Comparison of ENCODE assay signal across 23 cellular contexts in genomic region chr16:54246454-54246821, GRCh38. TPM values are rescaled to one million over a fixed set of nuclear protein-coding genes. Genes with fewer than 3 reads are reported as not detected.
DNase-seq lines count a peak whose midpoint lies in the region; ATAC-seq and TF ChIP-seq lines count a peak whose summit lies in the region.
"Had no signal": no experiment of that assay in that cellular context is flagged by ENCODE, and none has a peak within 500 bp of the region (broad histone marks: within the 10 kb centered on the region; RNA-seq: fewer than 3 reads in every experiment).

No MANE protein-coding gene starts in this region.

- WGBS in right cardiac atrium = 92% methylated on average over 4 of the region's 4 CpGs
- WGBS in hepatocyte (ENCODE audit: low lambda C conversion rate, missing lambda C conversion rate) = 99% methylated on average over 4 of the region's 4 CpGs

- no peak overlapping the region for H3K27ac Mint-ChIP-seq in stimulated activated effector memory CD8-positive, alpha-beta T cell treated with anti-CD3 and anti-CD28 coated beads, Interleukin-12 subunit alpha, Interleukin-12 subunit beta, amount 100 ng/mL, for 72 hours
- H3K27ac Mint-ChIP-seq: CD14-positive monocyte; CD4-positive, alpha-beta T cell; CD8-positive, alpha-beta memory T cell; HFFc6 had no signal

- ATAC-seq in right cardiac atrium (peak; percentile 33 to 40), left cardiac atrium (no peak)
- peak; percentile 7 for ATAC-seq in stimulated activated effector memory CD8-positive, alpha-beta T cell treated with anti-CD3 and anti-CD28 coated beads, Interleukin-12 subunit alpha, Interleukin-12 subunit beta, amount 100 ng/mL, for 72 hours
- ATAC-seq: A549, GM12878 had no signal

- intact Hi-C loops in right cardiac atrium (cut with DNase I) = no loop called here
- intact Hi-C loops in left cardiac atrium (cut with DNase I) = no loop called here

- no peak overlapping the region for H2AFZ ChIP-seq in hepatocyte

- H3K27ac ChIP-seq in right cardiac atrium (ENCODE audit: low read length) (no peak overlapping the region), hepatocyte (no peak overlapping the region)
- H3K27ac ChIP-seq: A549; BLaER1 treated with 17β-estradiol and CSF1 and Interleukin-3, amounts not matched to agents 10 nM and 100 nM had no signal

- no peak for TF ChIP-seq CTCF in hepatocyte (IDR thresholded peaks at IDR 0.05; ENCODE audit: poor library complexity)

- no peaks in the 10 kb centered on the region for H4K20me1 ChIP-seq in hepatocyte (ENCODE audit: insufficient read depth, poor library complexity, severe bottlenecking)
- H4K20me1 ChIP-seq: BLaER1 treated with 17β-estradiol and CSF1 and Interleukin-3, amounts not matched to agents 10 nM and 100 nM had no signal

- no peaks in the 10 kb centered on the region for H3K9me3 ChIP-seq in right cardiac atrium (ENCODE audit: control insufficient read depth, low read length)
- no peaks in the 10 kb centered on the region for H3K9me3 ChIP-seq in hepatocyte (ENCODE audit: low read depth)
- H3K9me3 ChIP-seq: A549; BE2C; BLaER1 treated with 17β-estradiol and CSF1 and Interleukin-3, amounts not matched to agents 10 nM and 100 nM; HAP-1 had no signal

- peaks cover 4% of the 10 kb centered on the region for H3K9me3 Mint-ChIP-seq in stimulated activated effector memory CD8-positive, alpha-beta T cell treated with anti-CD3 and anti-CD28 coated beads, Interleukin-12 subunit alpha, Interleukin-12 subunit beta, amount 100 ng/mL, for 72 hours
- H3K9me3 Mint-ChIP-seq: CD4-positive, alpha-beta T cell had no signal

- H3K4me1 ChIP-seq in right cardiac atrium (ENCODE audit: control insufficient read depth, insufficient read depth, low read length) (no peaks in the 10 kb centered on the region), hepatocyte (ENCODE audit: insufficient read depth) (no peaks in the 10 kb centered on the region)
- H3K4me1 ChIP-seq: HAP-1 had no signal

- no peaks in the 10 kb centered on the region for H3K36me3 ChIP-seq in hepatocyte (replicated peaks; ENCODE audit: insufficient read depth, low read depth)
- H3K36me3 ChIP-seq: BE2C; BLaER1 treated with 17β-estradiol and CSF1 and Interleukin-3, amounts not matched to agents 10 nM and 100 nM; HAP-1 had no signal

- no peaks in the 10 kb centered on the region for H3K36me3 Mint-ChIP-seq in stimulated activated effector memory CD8-positive, alpha-beta T cell treated with anti-CD3 and anti-CD28 coated beads, Interleukin-12 subunit alpha, Interleukin-12 subunit beta, amount 100 ng/mL, for 72 hours
- H3K36me3 Mint-ChIP-seq: CD14-positive monocyte; CD8-positive, alpha-beta memory T cell had no signal

- DNase-seq in right cardiac atrium (no peak), left cardiac atrium (no peak), islet precursor cell (peak; percentile 35), HK-2 (ENCODE audit: unreplicated experiment) (no peak), hepatocyte (ENCODE audit: low spot score) (no peak)
- DNase-seq in stimulated activated effector memory CD8-positive, alpha-beta T cell treated with anti-CD3 and anti-CD28 coated beads, Interleukin-12 subunit alpha, Interleukin-12 subunit beta, amount 100 ng/mL, for 72 hours (ENCODE audit: low spot score in 2 of 2) = no peak
- DNase-seq: 8988T; ACHN; AML-193; BE2C; CD4-positive, alpha-beta T cell; CD8-positive, alpha-beta memory T cell; DMS 273 treated with DMSO at 0.1 percent for 48 hours; DMS79; EL; GDM1; GOT3; HFFc6 had no signal

- no peak overlapping the region for H3K4me2 ChIP-seq in hepatocyte
- H3K4me2 ChIP-seq: A549; BLaER1 treated with 17β-estradiol and CSF1 and Interleukin-3, amounts not matched to agents 10 nM and 100 nM had no signal

- H3K4me1 Mint-ChIP-seq in stimulated activated effector memory CD8-positive, alpha-beta T cell treated with anti-CD3 and anti-CD28 coated beads, Interleukin-12 subunit alpha, Interleukin-12 subunit beta, amount 100 ng/mL, for 72 hours = no peaks in the 10 kb centered on the region
- H3K4me1 Mint-ChIP-seq: CD14-positive monocyte; CD8-positive, alpha-beta memory T cell had no signal

- H3K79me2 ChIP-seq in hepatocyte = no peaks in the 10 kb centered on the region

- H3K27me3 ChIP-seq in right cardiac atrium (ENCODE audit: control insufficient read depth, insufficient read depth) (no peaks in the 10 kb centered on the region), hepatocyte (no peaks in the 10 kb centered on the region)
- H3K27me3 ChIP-seq: BE2C had no signal

- no peak overlapping the region for H3K4me3 Mint-ChIP-seq in stimulated activated effector memory CD8-positive, alpha-beta T cell treated with anti-CD3 and anti-CD28 coated beads, Interleukin-12 subunit alpha, Interleukin-12 subunit beta, amount 100 ng/mL, for 72 hours
- H3K4me3 Mint-ChIP-seq: CD14-positive monocyte; CD4-positive, alpha-beta T cell; CD8-positive, alpha-beta memory T cell; HFFc6 had no signal

- no peaks in the 10 kb centered on the region for H3K9me2 ChIP-seq in hepatocyte (replicated peaks; ENCODE audit: insufficient read depth)

- H3K4me3 ChIP-seq in right cardiac atrium (ENCODE audit: low read length) (no peak overlapping the region), hepatocyte (no peak overlapping the region)
- H3K4me3 ChIP-seq: A549; BLaER1 treated with 17β-estradiol and CSF1 and Interleukin-3, amounts not matched to agents 10 nM and 100 nM; GM12878; HAP-1 had no signal

RNA-seq across cellular contexts. Expression of gene IRX3, which starts 40.1 kb away (rescaled TPM):
- total RNA-seq in right cardiac atrium = 10 to 100 TPM in 3 of 4 donors, 1 to 10 TPM in 1; 9.4 to 17.8 (median 16.0) TPM
- 7.3 TPM for polyA plus RNA-seq in right cardiac atrium
- 1 to 10 TPM; 5.0 to 6.2 TPM for total RNA-seq in left cardiac atrium
- 1.8 and 2.8 TPM in 2 replicates for total RNA-seq in hepatocyte
- 4.4 and 5.2 TPM in 2 replicates for polyA plus RNA-seq in hepatocyte
- total RNA-seq: CD4-positive, alpha-beta T cell; CD8-positive, alpha-beta memory T cell; GM12878 had no signal
- polyA plus RNA-seq: CD14-positive monocyte; CD8-positive, alpha-beta memory T cell had no signal

Comparison
In these comparisons a context has a peak if more than half of its experiments do, and no peak if none do; other contexts are left out.
1. ATAC-seq: peak in right cardiac atrium (2 of 2) and stimulated activated effector memory CD8-positive, alpha-beta T cell treated with anti-CD3 and anti-CD28 coated beads, Interleukin-12 subunit alpha, Interleukin-12 subunit beta, amount 100 ng/mL, for 72 hours (single experiment); none in left cardiac atrium (0 of 2).